18 cellular contexts compared by ENCODE assay signal in the genomic region with DNA sequence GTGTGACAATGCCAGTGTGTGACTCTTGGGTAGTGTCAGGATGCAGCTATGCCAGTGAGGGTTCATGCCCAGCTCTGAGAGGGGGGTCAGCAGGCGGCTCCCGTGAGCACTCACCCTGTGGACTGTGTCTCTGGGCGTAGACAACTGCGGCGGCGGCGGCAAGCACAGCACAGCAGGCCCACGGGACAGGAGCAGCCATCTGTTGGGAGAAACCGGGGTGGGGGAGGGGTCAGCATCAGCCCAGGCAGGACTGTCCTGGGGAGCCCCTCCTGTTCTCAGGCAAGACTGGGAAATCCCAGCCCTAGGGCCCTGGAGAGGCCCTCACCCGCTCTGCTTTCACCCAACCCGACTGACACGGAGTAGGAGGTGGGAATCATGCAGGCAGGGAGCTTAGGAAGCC. TPM values are rescaled to one million over a fixed set of nuclear protein-coding genes. Genes with fewer than 3 reads are reported as not detected.
A peak's percentile ranks its signal among the peaks of the same experiment; 100 is the strongest.
DNase-seq lines count a peak whose midpoint lies in the region; ATAC-seq and TF ChIP-seq lines count a peak whose summit lies in the region.
"Had no signal": no experiment of that assay in that cellular context is flagged by ENCODE, and none has a peak within 500 bp of the region (broad histone marks: within the 10 kb centered on the region; RNA-seq: fewer than 3 reads in every experiment).

No MANE protein-coding gene starts in this region.

- H3K9me2 ChIP-seq in SK-N-SH = no peaks in the 10 kb centered on the region

- H2AFZ ChIP-seq in SK-N-SH (ENCODE audit: low read depth) = no peak overlapping the region

- DNase-seq in SK-N-SH (peak; percentile 73), NCI-H69 (lab: John Stamatoyannopoulos, UW) (peak; percentile 27), endodermal cell (no peak), retina (peak; percentile 66), progenitor cell of endocrine pancreas (ENCODE audit: low spot score, unreplicated experiment) (no peak), breast epithelium (ENCODE audit: low spot score in 2 of 2) (no peak)
- DNase-seq in activated effector memory CD4-positive, alpha-beta T cell treated with Interleukin-2 at 50 U/mL for 16 hours = no peak
- DNase-seq: 8988T; CD8-positive, alpha-beta T cell; GDM1; KBM-7; NCI-H1436 treated with DMSO at 0.1 percent for 48 hours; NCI-H2081 treated with DMSO at 0.1 percent for 48 hours; NCI-H345; RPMI8226; SJCRH30 had no signal

- POLR2A ChIA-PET in SK-N-SH (lab: Yijun Ruan, JAX) = no interaction called here

- H3K36me3 Mint-ChIP-seq in endodermal cell (ENCODE audit: low read depth) = no peaks in the 10 kb centered on the region
- H3K36me3 Mint-ChIP-seq in progenitor cell of endocrine pancreas (ENCODE audit: insufficient read depth) = no peaks in the 10 kb centered on the region
- H3K36me3 Mint-ChIP-seq: CD8-positive, alpha-beta T cell had no signal

- peaks cover 8% of the 10 kb centered on the region for H3K4me1 Mint-ChIP-seq in endodermal cell
- peaks cover 1% of the 10 kb centered on the region for H3K4me1 Mint-ChIP-seq in progenitor cell of endocrine pancreas (ENCODE audit: low read depth)

- TF ChIP-seq CTCF in SK-N-SH (IDR thresholded peaks at IDR 0.05) (no peak), endodermal cell (conservative IDR thresholded peaks at IDR 0.05) (no peak), progenitor cell of endocrine pancreas (IDR thresholded peaks at IDR 0.05; ENCODE audit: unreplicated experiment) (no peak), breast epithelium (IDR thresholded peaks at IDR 0.05) (no peak)

- no peak for TF ChIP-seq RAD21 in SK-N-SH (IDR thresholded peaks at IDR 0.05; ENCODE audit: low read length)

- H3K27ac Mint-ChIP-seq in endodermal cell (no peak overlapping the region), progenitor cell of endocrine pancreas (no peak overlapping the region)
- H3K27ac Mint-ChIP-seq: CD8-positive, alpha-beta T cell had no signal

- H3K9me3 ChIP-seq in SK-N-SH (no peaks in the 10 kb centered on the region), endodermal cell (ENCODE audit: control insufficient read depth, low read length) (no peaks in the 10 kb centered on the region), breast epithelium (no peaks in the 10 kb centered on the region)
- H3K9me3 ChIP-seq: SJCRH30 had no signal

- CTCF ChIA-PET in SK-N-SH (lab: Yijun Ruan, JAX) = interaction anchor here (1.0 to 5.9 kb wide), 7 partner anchors 9 to 69 kb away, joined by 3 to 59 read pairs (median 11); no protein-coding TSS in a partner anchor

- H3K9me3 Mint-ChIP-seq in endodermal cell (no peaks in the 10 kb centered on the region), progenitor cell of endocrine pancreas (ENCODE audit: low read depth) (no peaks in the 10 kb centered on the region)
- H3K9me3 Mint-ChIP-seq: CD8-positive, alpha-beta T cell had no signal

- no peaks in the 10 kb centered on the region for H3K79me2 ChIP-seq in SK-N-SH (ENCODE audit: insufficient read depth)

- H3K27me3 ChIP-seq in SK-N-SH (ENCODE audit: insufficient read depth) = no peaks in the 10 kb centered on the region; the same call in 1 of the 2 replicates
- peaks cover 15% of the 10 kb centered on the region for H3K27me3 ChIP-seq in endodermal cell (ENCODE audit: control insufficient read depth, insufficient read depth, low read length, poor library complexity, severe bottlenecking)
- H3K27me3 ChIP-seq in breast epithelium = no peaks in the 10 kb centered on the region
- H3K27me3 ChIP-seq: SJCRH30 had no signal

- H3K4me1 ChIP-seq in SK-N-SH (ENCODE audit: control insufficient read depth in 1 of 2, insufficient read depth in 2 of 2, low read depth in 1 of 2, low read length in 1 of 2) = peaks cover 0 to 85% of the 10 kb centered on the region in 2 experiments; a peak in 2 of 4 replicates
- H3K4me1 ChIP-seq in endodermal cell (ENCODE audit: control insufficient read depth, insufficient read depth, low read length) = no peaks in the 10 kb centered on the region
- H3K4me1 ChIP-seq in breast epithelium = no peaks in the 10 kb centered on the region

- TF ChIP-seq EP300 in SK-N-SH (IDR thresholded peaks at IDR 0.05; ENCODE audit: borderline replicate concordance in 1 of 2, low read depth in 1 of 2, low read length in 1 of 2) = no peak

- no peaks in the 10 kb centered on the region for H4K20me1 ChIP-seq in SK-N-SH (ENCODE audit: insufficient read depth)

- ATAC-seq in SK-N-SH treated with all-trans-retinoic acid at 6 μM for 48 hours = no peak
- ATAC-seq: CD8-positive, alpha-beta T cell; GM12878 had no signal

- WGBS in SK-N-SH (ENCODE audit: low lambda C conversion rate) = 45% methylated on average over 3 of the region's 12 CpGs
- WGBS in endodermal cell (ENCODE audit: insufficient coverage in 1 of 2, insufficient read length in 1 of 2), 2 experiments = 81 to 84% methylated on average over 7 to 12 of the region's 12 CpGs

- H3K4me3 Mint-ChIP-seq in endodermal cell (no peak overlapping the region), progenitor cell of endocrine pancreas (ENCODE audit: low read depth) (no peak overlapping the region)
- H3K4me3 Mint-ChIP-seq: CD8-positive, alpha-beta T cell had no signal

- H3K4me3 ChIP-seq in SK-N-SH (ENCODE audit: low read depth in 2 of 2, low read length in 1 of 2) (no peak overlapping the region), endodermal cell (ENCODE audit: low read length) (no peak overlapping the region), breast epithelium (no peak overlapping the region)
- H3K4me3 ChIP-seq: GM12878, SJCRH30 had no signal

- no peak for TF ChIP-seq POLR2A in breast epithelium (IDR thresholded peaks at IDR 0.05)

- no peak overlapping the region for H3K9ac ChIP-seq in SK-N-SH
- no peak overlapping the region for H3K9ac ChIP-seq in endodermal cell (ENCODE audit: extremely low read depth, low read length, poor library complexity, severe bottlenecking)

- no peak overlapping the region for H3K4me2 ChIP-seq in SK-N-SH

- H3K27ac ChIP-seq in SK-N-SH (ENCODE audit: low read depth in 2 of 2, low read length in 1 of 2) (peak overlapping the region in 1 of 2 experiments; percentile 94; a peak in 2 of 4 replicates), endodermal cell (ENCODE audit: low read depth, low read length) (peak overlapping the region; percentile 29), breast epithelium (no peak overlapping the region)
- H3K27ac ChIP-seq: SJCRH30 had no signal

- H3K36me3 ChIP-seq in SK-N-SH (replicated peaks in 1 of 2; ENCODE audit: control insufficient read depth in 1 of 2, insufficient read depth in 2 of 2, low read length in 1 of 2) = no peaks in the 10 kb centered on the region
- no peaks in the 10 kb centered on the region for H3K36me3 ChIP-seq in endodermal cell (ENCODE audit: control insufficient read depth, insufficient read depth, low read length)
- H3K36me3 ChIP-seq in breast epithelium = no peaks in the 10 kb centered on the region
- H3K36me3 ChIP-seq: SJCRH30 had no signal

- H3K27me3 Mint-ChIP-seq in endodermal cell (ENCODE audit: insufficient read depth) (peaks cover 44% of the 10 kb centered on the region), progenitor cell of endocrine pancreas (peaks cover 72% of the 10 kb centered on the region)

- intact Hi-C loops in breast epithelium (cut with DNase I; ENCODE audit: low total_unique reads) = no loop called here

- H3F3A ChIP-seq in SK-N-SH (replicated peaks; ENCODE audit: insufficient read depth) = no peaks in the 10 kb centered on the region

TF ChIP-seq in SK-N-SH, 30 proteins besides CTCF, POLR2A, EP300 and RAD21:
- peak; percentile 61 for TF ChIP-seq CHD2 (IDR thresholded peaks at IDR 0.05; ENCODE audit: low read length, partially characterized antibody)
- no peak for TF ChIP-seq TAF1 (IDR thresholded peaks at IDR 0.05; ENCODE audit: borderline replicate concordance, low read depth, low read length)

RNA-seq across cellular contexts. Expression of gene CNTFR, which starts 20.7 kb away (rescaled TPM):
- 1.8 and 3.7 TPM in 2 replicates for polyA plus RNA-seq in SK-N-SH (2012; rRNA removed)
- polyA plus RNA-seq in SK-N-SH (2012; cell fraction: cytosol; rRNA removed) = 2.5 and 5.0 TPM in 2 replicates
- polyA plus RNA-seq in SK-N-SH (2012; cell fraction: nucleus; rRNA removed) = 1.2 and 2.3 TPM in 2 replicates
- total RNA-seq in endodermal cell (1 to 10 TPM in 1 of 2 donors, under 1 TPM in 1; 0.53 to 1.6 TPM), progenitor cell of endocrine pancreas (2.3 and 2.7 TPM in 2 replicates), breast epithelium (100 to 1,000 TPM in 1 of 3 donors, 10 to 100 TPM in 2; 11.3 to 103 (median 15.4) TPM)
- 187 TPM for polyA plus RNA-seq in endodermal cell (2013, experiment 1 of 2)
- polyA plus RNA-seq in endodermal cell (2013, experiment 2 of 2) = 167 TPM
- total RNA-seq: CD8-positive, alpha-beta T cell; GM12878 had no signal
- polyA plus RNA-seq: GM12878 had no signal

RNA-seq across cellular contexts. Expression of gene RPP25L, which starts 43.1 kb away (rescaled TPM):
- 46.3 and 47.6 TPM in 2 replicates for polyA plus RNA-seq in SK-N-SH (2012; rRNA removed)
- 22.6 and 32.3 TPM in 2 replicates for polyA plus RNA-seq in SK-N-SH (2012; cell fraction: cytosol; rRNA removed)
- polyA plus RNA-seq in SK-N-SH (2012; cell fraction: nucleus; rRNA removed) = 21.7 and 29.2 TPM in 2 replicates
- 10 to 100 TPM; 19.3 to 22.4 TPM for total RNA-seq in endodermal cell
- polyA plus RNA-seq in endodermal cell (2013, experiment 1 of 2) = 30.1 TPM
- polyA plus RNA-seq in endodermal cell (2013, experiment 2 of 2) = 22.1 TPM
- total RNA-seq in progenitor cell of endocrine pancreas = 29.3 and 30.5 TPM in 2 replicates
- total RNA-seq in breast epithelium = 10 to 100 TPM; 28.5 to 37.9 (median 36.4) TPM

RNA-seq across cellular contexts. Expression of gene ENHO, which starts 46.0 kb away (rescaled TPM):
- 1.2 and 1.5 TPM in 2 replicates for polyA plus RNA-seq in SK-N-SH (2012; rRNA removed)
- polyA plus RNA-seq in SK-N-SH (2012; cell fraction: cytosol; rRNA removed) = 0.44 and 1.2 TPM in 2 replicates
- 0.18 and 1.0 TPM in 2 replicates for polyA plus RNA-seq in SK-N-SH (2012; cell fraction: nucleus; rRNA removed)
- 10 to 100 TPM in 1 of 2 donors, 1 to 10 TPM in 1; 7.1 to 14.5 TPM for total RNA-seq in endodermal cell
- polyA plus RNA-seq in endodermal cell (2013, experiment 1 of 2) = 19.4 TPM
- polyA plus RNA-seq in endodermal cell (2013, experiment 2 of 2) = 17.3 TPM
- total RNA-seq in progenitor cell of endocrine pancreas = 4.0 and 4.5 TPM in 2 replicates
- total RNA-seq in breast epithelium = 1 to 10 TPM in 2 of 3 donors, under 1 TPM in 1; 0.33 to 5.4 (median 1.8) TPM
- total RNA-seq: CD8-positive, alpha-beta T cell; GM12878; SJCRH30 had no signal
- polyA plus RNA-seq: GM12878 had no signal

RNA-seq across cellular contexts. Expression of gene DCTN3, which starts 51.5 kb away (rescaled TPM):
- 210 and 300 TPM in 2 replicates for polyA plus RNA-seq in SK-N-SH (2012; rRNA removed)
- polyA plus RNA-seq in SK-N-SH (2012; cell fraction: cytosol; rRNA removed) = 232 and 236 TPM in 2 replicates
- polyA plus RNA-seq in SK-N-SH (2012; cell fraction: nucleus; rRNA removed) = 163 and 193 TPM in 2 replicates
- 10 to 100 TPM; 51.9 to 53.6 TPM for total RNA-seq in endodermal cell
- 117 TPM for polyA plus RNA-seq in endodermal cell (2013, experiment 1 of 2)
- 113 TPM for polyA plus RNA-seq in endodermal cell (2013, experiment 2 of 2)
- 101 and 102 TPM in 2 replicates for total RNA-seq in progenitor cell of endocrine pancreas
- 100 to 1,000 TPM in 2 of 3 donors, 10 to 100 TPM in 1; 84.0 to 114 (median 113) TPM for total RNA-seq in breast epithelium

Comparison
In these comparisons a context has a peak if more than half of its experiments do, and no peak if none do; other contexts are left out.
1. DNase-seq: peak in SK-N-SH (single experiment), NCI-H69 (single experiment) and retina (single experiment); none in endodermal cell (single experiment), activated effector memory CD4-positive, alpha-beta T cell treated with Interleukin-2 at 50 U/mL for 16 hours (single experiment), progenitor cell of endocrine pancreas (single experiment) and breast epithelium (0 of 2).